In the genomic region with DNA sequence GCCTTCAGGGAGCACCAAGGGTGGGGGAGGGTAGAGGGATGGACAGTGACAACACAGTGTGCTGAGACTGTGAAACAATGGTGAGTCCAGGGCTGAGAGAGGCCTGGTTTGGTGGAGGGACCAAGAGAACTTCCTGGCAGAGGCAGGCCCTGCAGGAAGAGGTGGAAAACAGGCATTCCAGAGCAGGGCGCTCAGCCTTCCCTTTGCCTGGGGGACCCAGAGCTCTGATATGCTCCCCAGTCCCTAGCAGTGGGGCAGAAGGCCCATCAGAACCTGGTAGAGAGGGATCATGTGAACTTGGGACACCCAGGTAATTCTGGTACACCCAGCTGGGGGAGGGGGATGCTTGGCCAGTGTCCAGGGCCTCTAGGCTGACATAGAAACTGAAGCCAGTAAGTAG, we compare ENCODE assay signal across 1 cellular context.
TF ChIP-seq lines count a peak whose summit lies in the region.

No MANE protein-coding gene starts in this region.

TF ChIP-seq in H1, 55 proteins besides CTCF, POLR2A, EP300 and RAD21:
- TF ChIP-seq, protein P1, sequence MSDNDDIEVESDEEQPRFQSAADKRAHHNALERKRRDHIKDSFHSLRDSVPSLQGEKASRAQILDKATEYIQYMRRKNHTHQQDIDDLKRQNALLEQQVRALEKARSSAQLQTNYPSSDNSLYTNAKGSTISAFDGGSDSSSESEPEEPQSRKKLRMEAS (IDR thresholded peaks at IDR 0.05): no peak
- TF ChIP-seq TEAD4 (IDR thresholded peaks at IDR 0.05; ENCODE audit: low read depth, low read length) (no peak), BCL11A (IDR thresholded peaks at IDR 0.05; ENCODE audit: low read depth in 2 of 2, low read length in 2 of 2) (no peak), RBBP5 (IDR thresholded peaks at IDR 0.05; ENCODE audit: borderline replicate concordance, low read depth, low read length) (no peak), ZNF274 (IDR thresholded peaks at IDR 0.05; ENCODE audit: borderline replicate concordance, extremely low read depth, low read length) (no peak), HDAC2 (IDR thresholded peaks at IDR 0.05; ENCODE audit: borderline replicate concordance in 1 of 2, low read depth in 2 of 2, low read length in 2 of 2) (no peak), NRF1 (IDR thresholded peaks at IDR 0.05; ENCODE audit: low read depth, low read length) (no peak), CREB1 (IDR thresholded peaks at IDR 0.05) (no peak), EGR1 (IDR thresholded peaks at IDR 0.05; ENCODE audit: borderline replicate concordance, low read depth, low read length) (no peak), POLR2AphosphoS5 (IDR thresholded peaks at IDR 0.05; ENCODE audit: low read depth, low read length) (no peak), SIN3A (conservative IDR thresholded peaks at IDR 0.05 in 1 of 2, IDR thresholded peaks at IDR 0.05 in 1 of 2; ENCODE audit: low read depth in 1 of 2, low read length in 2 of 2) (no peak), YY1 (IDR thresholded peaks at IDR 0.05; ENCODE audit: low read depth, low read length) (no peak), SIX5 (IDR thresholded peaks at IDR 0.05; ENCODE audit: low read depth, low read length) (no peak), CHD2 (IDR thresholded peaks at IDR 0.05; ENCODE audit: low read length) (no peak), GABPA (IDR thresholded peaks at IDR 0.05; ENCODE audit: borderline replicate concordance, insufficient read depth, low read length) (no peak), BACH1 (IDR thresholded peaks at IDR 0.05; ENCODE audit: low read length) (no peak), SIRT6 (IDR thresholded peaks at IDR 0.05; ENCODE audit: low read length) (no peak)
- TF ChIP-seq, protein P2, sequence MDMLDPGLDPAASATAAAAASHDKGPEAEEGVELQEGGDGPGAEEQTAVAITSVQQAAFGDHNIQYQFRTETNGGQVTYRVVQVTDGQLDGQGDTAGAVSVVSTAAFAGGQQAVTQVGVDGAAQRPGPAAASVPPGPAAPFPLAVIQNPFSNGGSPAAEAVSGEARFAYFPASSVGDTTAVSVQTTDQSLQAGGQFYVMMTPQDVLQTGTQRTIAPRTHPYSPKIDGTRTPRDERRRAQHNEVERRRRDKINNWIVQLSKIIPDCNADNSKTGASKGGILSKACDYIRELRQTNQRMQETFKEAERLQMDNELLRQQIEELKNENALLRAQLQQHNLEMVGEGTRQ (IDR thresholded peaks at IDR 0.05; ENCODE audit: low read length): no peak
